ENCODE assay signal across 11 cellular contexts in genomic region chr5:95878417-95879323, GRCh38. TPM values are rescaled to one million over a fixed set of nuclear protein-coding genes. Genes with fewer than 3 reads are reported as not detected.
DNase-seq lines count a peak whose midpoint lies in the region; ATAC-seq and TF ChIP-seq lines count a peak whose summit lies in the region.
"Had no signal": no experiment of that assay in that cellular context is flagged by ENCODE, and none has a peak within 500 bp of the region (broad histone marks: within the 10 kb centered on the region; RNA-seq: fewer than 3 reads in every experiment).

No MANE protein-coding gene starts in this region.

- no peaks in the 10 kb centered on the region for H3K27me3 Mint-ChIP-seq in activated CD4-positive, alpha-beta T cell treated with anti-CD3 and anti-CD28 coated beads for 36 hours

- no peak overlapping the region for H2AFZ ChIP-seq in ACC112 (ENCODE audit: low read length, unreplicated experiment)

- no peaks in the 10 kb centered on the region for H3K36me3 Mint-ChIP-seq in activated CD4-positive, alpha-beta T cell treated with anti-CD3 and anti-CD28 coated beads for 36 hours (ENCODE audit: low read depth)

- 0 out of 2 replicates have a peak overlapping the region, but pooled peaks have one; percentile 5 for H3K27ac ChIP-seq in ACC112 (ENCODE audit: low read depth, low read length)

- CTCF ChIA-PET in activated CD4-positive, alpha-beta T cell treated with anti-CD3 and anti-CD28 coated beads for 36 hours (lab: Charles Lee) = interaction anchor here (0.6 to 1.6 kb wide), 3 partner anchors 80 to 457 kb away, joined by 3 to 4 read pairs (median 4); no protein-coding TSS in a partner anchor

- DNase-seq in LNCaP clone FGC (ENCODE audit: low read depth) (peak; percentile 56), fibroblast of villous mesenchyme (ENCODE audit: low read depth) (peak; percentile 46), T1000 (lab: John Stamatoyannopoulos, UW) (no peak), foreskin fibroblast (no peak)
- DNase-seq in activated CD4-positive, alpha-beta T cell treated with anti-CD3 and anti-CD28 coated beads for 36 hours = no peak
- DNase-seq: activated effector memory CD4-positive, alpha-beta T cell treated with anti-CD3 and anti-CD28 coated beads, Interleukin-2, amount 50 U/mL, for 16 hours; stimulated activated CD4-positive, alpha-beta T cell treated with anti-CD3 and anti-CD28 coated beads, Interleukin-2, amount 100 ng/mL, for 48 hours; stimulated activated naive CD4-positive, alpha-beta T cell treated with Interleukin-2 at 50 U/mL for 16 hours had no signal

- H3K36me3 ChIP-seq in ACC112 (ENCODE audit: insufficient read depth, low read length) = no peaks in the 10 kb centered on the region

- TF ChIP-seq CTCF in LNCaP clone FGC (IDR thresholded peaks at IDR 0.05; ENCODE audit: control insufficient read depth, extremely low read depth, insufficient read depth) (no peak), fibroblast of villous mesenchyme (IDR thresholded peaks at IDR 0.05; ENCODE audit: insufficient read depth, low read depth, low read length) (no peak), foreskin fibroblast (IDR thresholded peaks at IDR 0.05; ENCODE audit: low read depth, low read length) (no peak)

- H3K4me1 Mint-ChIP-seq in activated CD4-positive, alpha-beta T cell treated with anti-CD3 and anti-CD28 coated beads for 36 hours = peaks cover 2% of the 10 kb centered on the region

- H3K9me3 Mint-ChIP-seq in activated CD4-positive, alpha-beta T cell treated with anti-CD3 and anti-CD28 coated beads for 36 hours (ENCODE audit: low read depth) = no peaks in the 10 kb centered on the region

- H3K4me3 Mint-ChIP-seq in activated CD4-positive, alpha-beta T cell treated with anti-CD3 and anti-CD28 coated beads for 36 hours = no peak overlapping the region

- intact Hi-C loops in activated CD4-positive, alpha-beta T cell treated with anti-CD3 and anti-CD28 coated beads for 36 hours (cut with DNase I, micrococcal nuclease) = no loop called here

- no peak overlapping the region for H3K27ac Mint-ChIP-seq in activated CD4-positive, alpha-beta T cell treated with anti-CD3 and anti-CD28 coated beads for 36 hours

- no peaks in the 10 kb centered on the region for H3K27me3 ChIP-seq in ACC112 (ENCODE audit: insufficient read depth, low read length)

- POLR2A ChIA-PET in activated CD4-positive, alpha-beta T cell treated with anti-CD3 and anti-CD28 coated beads for 36 hours (lab: Charles Lee) = no interaction called here

- no peaks in the 10 kb centered on the region for H3K79me2 ChIP-seq in ACC112 (ENCODE audit: control insufficient read depth, insufficient read depth, low read length, unreplicated experiment)

- H3K4me1 ChIP-seq in ACC112 (ENCODE audit: control insufficient read depth, insufficient read depth, low read length, unreplicated experiment) = no peaks in the 10 kb centered on the region

- peak; percentile 52 for ATAC-seq in GM18499 (IDR thresholded peaks at IDR 0.05; ENCODE audit: insufficient read depth, unreplicated experiment)
- ATAC-seq in activated CD4-positive, alpha-beta T cell treated with anti-CD3 and anti-CD28 coated beads for 36 hours = no peak
- ATAC-seq in GM18909 (IDR thresholded peaks at IDR 0.05; ENCODE audit: poor library complexity, unreplicated experiment) = no peak

- H3K4me3 ChIP-seq in ACC112 (ENCODE audit: low read depth, low read length) = no peak overlapping the region
- H3K4me3 ChIP-seq in LNCaP clone FGC (ENCODE audit: low read depth, low read length) = no peak overlapping the region
- H3K4me3 ChIP-seq in fibroblast of villous mesenchyme (ENCODE audit: low read depth, low read length) = no peak overlapping the region
- H3K4me3 ChIP-seq in foreskin fibroblast (ENCODE audit: low read depth in 1 of 2, low read length in 2 of 2) = no peak overlapping the region

RNA-seq across cellular contexts. Expression of gene GLRX, which starts 56.1 kb away (rescaled TPM):
- 152 and 437 TPM in 2 replicates for total RNA-seq in fibroblast of villous mesenchyme
- total RNA-seq in activated CD4-positive, alpha-beta T cell treated with anti-CD3 and anti-CD28 coated beads for 36 hours = 10 to 100 TPM; 21.0 to 31.5 TPM

Comparison
In these comparisons a context has a peak if more than half of its experiments do, and no peak if none do; other contexts are left out.
1. DNase-seq: peak in LNCaP clone FGC (single experiment) and fibroblast of villous mesenchyme (single experiment); none in T1000 (single experiment), foreskin fibroblast (0 of 2) and activated CD4-positive, alpha-beta T cell treated with anti-CD3 and anti-CD28 coated beads for 36 hours (single experiment).